ENCODE assay signal across 17 cellular contexts in genomic region chr2:168203762-168204693, GRCh38. TPM values are rescaled to one million over a fixed set of nuclear protein-coding genes. Genes with fewer than 3 reads are reported as not detected.
DNase-seq lines count a peak whose midpoint lies in the region; ATAC-seq, FAIRE-seq and TF ChIP-seq lines count a peak whose summit lies in the region.
"Had no signal": no experiment of that assay in that cellular context is flagged by ENCODE, and none has a peak within 500 bp of the region (broad histone marks: within the 10 kb centered on the region; RNA-seq: fewer than 3 reads in every experiment).

No MANE protein-coding gene starts in this region.

- no peak overlapping the region for H2BK20ac ChIP-seq in H1 (ENCODE audit: low read length)

- H4K20me1 ChIP-seq in H1 (replicated peaks in 1 of 2; ENCODE audit: control insufficient read depth in 1 of 2, insufficient read depth in 2 of 2, low read length in 2 of 2): no peaks in the 10 kb centered on the region

- H3K23me2 ChIP-seq in H1 (ENCODE audit: low read depth, low read length): no peaks in the 10 kb centered on the region

- TF ChIP-seq CTCF in HFFc6 (IDR thresholded peaks at IDR 0.05) (no peak), H1 (IDR thresholded peaks at IDR 0.05; ENCODE audit: control extremely low read depth in 1 of 3, insufficient read depth in 1 of 3, low read depth in 1 of 3, low read length in 3 of 3) (no peak), pancreas (IDR thresholded peaks at IDR 0.05) (no peak)
- no peak for TF ChIP-seq CTCF in activated CD8-positive, alpha-beta T cell treated with anti-CD3 and anti-CD28 coated beads for 36 hours (IDR thresholded peaks at IDR 0.05)

- peak overlapping the region; percentile 66; the same call in 1 of the 2 replicates for H3K18ac ChIP-seq in H1 (ENCODE audit: extremely low read depth, low read length)

- H3K4me1 ChIP-seq in H1 (replicated peaks in 1 of 4; ENCODE audit: control insufficient read depth in 3 of 4, insufficient read depth in 4 of 4, low read length in 3 of 4): peaks cover 1 to 11% (median 9%) of the 10 kb centered on the region in 4 experiments; a peak in 6 of 7 replicates
- H3K4me1 ChIP-seq in iPS-18a (ENCODE audit: control insufficient read depth, low read depth, low read length): peaks cover 14% of the 10 kb centered on the region
- peaks cover 0 to 10% (median 0%) of the 10 kb centered on the region in 3 donors for H3K4me1 ChIP-seq in pancreas
- H3K4me1 ChIP-seq: psoas muscle had no signal

- H3K23ac ChIP-seq in H1 (ENCODE audit: insufficient read length): no peak overlapping the region

- H3K36me3 ChIP-seq in H1 (ENCODE audit: control insufficient read depth in 2 of 4, insufficient read depth in 4 of 4, low read length in 3 of 4) (peaks cover 0 to 2% (median 0%) of the 10 kb centered on the region in 4 experiments; a peak in 1 of 8 replicates), iPS-18a (ENCODE audit: control insufficient read depth, low read depth, low read length) (no peaks in the 10 kb centered on the region), pancreas (no peaks in the 10 kb centered on the region)

- peak overlapping the region; percentile 78; the same call in 1 of the 2 replicates for H2BK12ac ChIP-seq in H1 (ENCODE audit: low read depth, low read length)

- POLR2A ChIA-PET in H1 (lab: Charles Lee; ENCODE audit: partially characterized antibody): no interaction called here
- POLR2A ChIA-PET in activated CD8-positive, alpha-beta T cell treated with anti-CD3 and anti-CD28 coated beads for 36 hours (lab: Charles Lee): no interaction called here

- intact Hi-C loops in pancreas (cut with DNase I): no loop called here
- intact Hi-C loops in activated CD8-positive, alpha-beta T cell treated with anti-CD3 and anti-CD28 coated beads for 36 hours (cut with micrococcal nuclease): no loop called here

- no peaks in the 10 kb centered on the region for H3K9me3 ChIP-seq in H1 (ENCODE audit: insufficient read depth in 2 of 2, low read depth in 1 of 2, low read length in 1 of 2)
- H3K9me3 ChIP-seq in iPS-18a (ENCODE audit: control insufficient read depth, low read depth, low read length): no peaks in the 10 kb centered on the region
- no peaks in the 10 kb centered on the region for H3K9me3 ChIP-seq in pancreas
- H3K9me3 ChIP-seq: psoas muscle had no signal

- H4K8ac ChIP-seq in H1 (ENCODE audit: extremely low read depth, insufficient read depth, low read length): no peak overlapping the region

- no peak for DNase-seq in HFFc6
- DNase-seq in H1 (ENCODE audit: low read depth in 1 of 2, low spot score in 2 of 2): peak in 1 of 2 experiments; percentile 29
- peak in 4 of 6 donors; percentile 51 to 79 (median 64) for DNase-seq in pancreas
- no peak for DNase-seq in middle frontal gyrus (ENCODE audit: extremely low spot score, low spot score)
- no peak for DNase-seq in NCI-H2171 (lab: John Stamatoyannopoulos, UW)
- no peak for DNase-seq in stimulated activated naive CD4-positive, alpha-beta T cell treated with Interleukin-2 at 50 U/mL for 16 hours (lab: John Stamatoyannopoulos, UW)
- DNase-seq in activated CD8-positive, alpha-beta T cell treated with anti-CD3 and anti-CD28 coated beads for 36 hours: no peak
- DNase-seq: activated CD4-positive, alpha-beta T cell treated with anti-CD3 and anti-CD28 coated beads for 36 hours; activated naive CD4-positive, alpha-beta T cell treated with anti-CD3 and anti-CD28 coated beads, Interleukin-2, amount 50 U/mL, for 16 hours; cortex of kidney; NCI-H526; psoas muscle had no signal

- H3K9me3 Mint-ChIP-seq in HFFc6: no peaks in the 10 kb centered on the region
- H3K9me3 Mint-ChIP-seq in activated CD8-positive, alpha-beta T cell treated with anti-CD3 and anti-CD28 coated beads for 36 hours: no peaks in the 10 kb centered on the region
- H3K9me3 Mint-ChIP-seq: T-helper 1 cell treated with Interleukin-12 subunit alpha and Interleukin-12 subunit beta and Interleukin-4 antibody, amounts not matched to agents 30 μg/mL and 1 μg/mL, for 36 hours had no signal

- CTCF ChIA-PET in H1 (lab: Charles Lee; ENCODE audit: partially characterized antibody): interaction anchor here (0.6 to 1.3 kb wide), 3 partner anchors 10 to 536 kb away, joined by 3 to 5 read pairs (median 5); no protein-coding TSS in a partner anchor
- CTCF ChIA-PET in activated CD8-positive, alpha-beta T cell treated with anti-CD3 and anti-CD28 coated beads for 36 hours (lab: Charles Lee): no interaction called here

- H2AFZ ChIP-seq in H1 (ENCODE audit: low read length): no peak overlapping the region; the same call in 1 of the 2 replicates

- H4K91ac ChIP-seq in H1 (replicated peaks; ENCODE audit: insufficient read length, low read length): peak overlapping the region; percentile 11

- 64% methylated on average over 15 of the region's 15 CpGs; no CpG with 5 or more reads in 1 of the 2 experiments for WGBS in H1 (ENCODE audit: extremely low coverage in 1 of 2, insufficient coverage in 1 of 2, insufficient read length in 1 of 2, insufficient replicate concordance in 2 of 2, low coverage in 1 of 2, low lambda C conversion rate in 2 of 2, missing lambda C conversion rate in 1 of 2), 2 experiments
- 30 to 43% methylated on average over 15 of the region's 15 CpGs for WGBS in pancreas, 2 donors

- peaks cover 4% of the 10 kb centered on the region for H3K27me3 Mint-ChIP-seq in HFFc6 (ENCODE audit: insufficient read depth)
- H3K27me3 Mint-ChIP-seq in activated CD8-positive, alpha-beta T cell treated with anti-CD3 and anti-CD28 coated beads for 36 hours: no peaks in the 10 kb centered on the region
- H3K27me3 Mint-ChIP-seq: activated CD4-positive, alpha-beta T cell treated with anti-CD3 and anti-CD28 coated beads for 36 hours; type B pancreatic cell had no signal

- H3K9ac ChIP-seq in H1 (replicated peaks in 1 of 4; ENCODE audit: extremely low read depth in 1 of 4, low read depth in 3 of 4, low read length in 3 of 4) (no peak overlapping the region; a peak in 2 of 7 replicates), iPS-18a (ENCODE audit: low read length) (no peak overlapping the region)

- no peaks in the 10 kb centered on the region for H3K27me3 ChIP-seq in H1 (replicated peaks in 1 of 4; ENCODE audit: control insufficient read depth in 3 of 4, extremely low read depth in 1 of 4, insufficient read depth in 3 of 4, low read length in 3 of 4)
- no peaks in the 10 kb centered on the region for H3K27me3 ChIP-seq in iPS-18a (ENCODE audit: control insufficient read depth, insufficient read depth, low read length)
- H3K27me3 ChIP-seq in pancreas: no peaks in the 10 kb centered on the region

- no peak overlapping the region for H2AK5ac ChIP-seq in H1 (ENCODE audit: low read depth, low read length)

- no peak for TF ChIP-seq RAD21 in H1 (IDR thresholded peaks at IDR 0.05 in 1 of 2, conservative IDR thresholded peaks at IDR 0.05 in 1 of 2; ENCODE audit: low read depth in 2 of 2, low read length in 2 of 2)

- FAIRE-seq in H1 (lab: Jason Lieb, UNC) (peak; percentile 85), pancreas (lab: Jason Lieb, UNC) (no peak)
- FAIRE-seq: D721Med had no signal

- TF ChIP-seq EP300 in H1 (IDR thresholded peaks at IDR 0.05; ENCODE audit: borderline replicate concordance in 1 of 2, low read depth in 2 of 2, low read length in 2 of 2): peak in 1 of 2 experiments; percentile 80; a peak in 1 of 3 replicates

- peak in 1 of 2 experiments; percentile 29; a peak in 1 of 3 replicates for TF ChIP-seq POLR2A in H1 (IDR thresholded peaks at IDR 0.05; ENCODE audit: control extremely low read depth in 1 of 2, low read depth in 2 of 2, low read length in 2 of 2)

- H4K5ac ChIP-seq in H1 (ENCODE audit: insufficient read length, low read depth, low read length): peak overlapping the region; percentile 78

- no peak overlapping the region for H3K4ac ChIP-seq in H1 (replicated peaks; ENCODE audit: insufficient read length, low read depth, low read length)

- no peak overlapping the region for H3K4me3 Mint-ChIP-seq in HFFc6
- H3K4me3 Mint-ChIP-seq in activated CD8-positive, alpha-beta T cell treated with anti-CD3 and anti-CD28 coated beads for 36 hours: no peak overlapping the region
- H3K4me3 Mint-ChIP-seq: activated CD4-positive, alpha-beta T cell treated with anti-CD3 and anti-CD28 coated beads for 36 hours; T-helper 1 cell treated with Interleukin-12 subunit alpha and Interleukin-12 subunit beta and Interleukin-4 antibody, amounts not matched to agents 30 μg/mL and 1 μg/mL, for 36 hours; type B pancreatic cell had no signal

- no peak overlapping the region for H3K14ac ChIP-seq in H1 (ENCODE audit: insufficient read length)

- peak overlapping the region; percentile 76 for H2BK120ac ChIP-seq in H1 (replicated peaks; ENCODE audit: low read depth, low read length)

- ATAC-seq in pancreas: peak; percentile 87 to 91 (median 90)
- ATAC-seq in activated CD8-positive, alpha-beta T cell treated with anti-CD3 and anti-CD28 coated beads for 36 hours: no peak
- ATAC-seq: activated CD4-positive, alpha-beta T cell treated with anti-CD3 and anti-CD28 coated beads for 36 hours; psoas muscle had no signal

- H3K79me2 ChIP-seq in H1 (ENCODE audit: control insufficient read depth in 1 of 2, insufficient read depth in 2 of 2, low read length in 2 of 2): peaks cover 0 to 4% of the 10 kb centered on the region in 2 experiments; a peak in 2 of 4 replicates

- H2BK15ac ChIP-seq in H1 (ENCODE audit: low read length): no peak overlapping the region

- H3K4me1 Mint-ChIP-seq in HFFc6 (ENCODE audit: low read depth): peaks cover 47% of the 10 kb centered on the region
- peaks cover 50% of the 10 kb centered on the region for H3K4me1 Mint-ChIP-seq in activated CD8-positive, alpha-beta T cell treated with anti-CD3 and anti-CD28 coated beads for 36 hours (ENCODE audit: low read depth)

- H3K4me2 ChIP-seq in H1 (ENCODE audit: insufficient read depth in 1 of 2, low read depth in 2 of 2, low read length in 2 of 2): peak overlapping the region; percentile 46 to 69

- H3K79me1 ChIP-seq in H1 (ENCODE audit: low read depth, low read length): no peaks in the 10 kb centered on the region

- peak overlapping the region in 2 of 4 experiments; percentile 3 to 40; a peak in 1 of 8 replicates for H3K4me3 ChIP-seq in H1 (ENCODE audit: extremely low read depth in 1 of 4, insufficient read depth in 2 of 4, low read depth in 3 of 4, low read length in 4 of 4)
- H3K4me3 ChIP-seq in iPS-18a (ENCODE audit: low read length): peak overlapping the region; percentile 18
- no peak overlapping the region for H3K4me3 ChIP-seq in pancreas
- H3K4me3 ChIP-seq: psoas muscle had no signal

- H3K56ac ChIP-seq in H1 (replicated peaks; ENCODE audit: insufficient read length, low read depth, low read length): no peak overlapping the region

- no peak overlapping the region; the same call in 1 of the 2 replicates for H3K27ac ChIP-seq in H1 (ENCODE audit: low read depth, low read length)
- H3K27ac ChIP-seq in iPS-18a (ENCODE audit: low read length): no peak overlapping the region
- H3K27ac ChIP-seq in pancreas: peak overlapping the region; percentile 30 to 74 (median 68)
- H3K27ac ChIP-seq: C4-2B, psoas muscle had no signal

- peak overlapping the region; percentile 28; the same call in 1 of the 2 replicates for H2BK5ac ChIP-seq in H1 (ENCODE audit: low read depth, low read length)

- peaks cover 26% of the 10 kb centered on the region for H3K36me3 Mint-ChIP-seq in HFFc6 (ENCODE audit: low read depth)
- H3K36me3 Mint-ChIP-seq in activated CD8-positive, alpha-beta T cell treated with anti-CD3 and anti-CD28 coated beads for 36 hours (ENCODE audit: low read depth): peaks cover 18% of the 10 kb centered on the region

- peak overlapping the region; percentile 19; the same call in 1 of the 2 replicates for H3K27ac Mint-ChIP-seq in HFFc6
- H3K27ac Mint-ChIP-seq in activated CD8-positive, alpha-beta T cell treated with anti-CD3 and anti-CD28 coated beads for 36 hours: no peak overlapping the region
- H3K27ac Mint-ChIP-seq: activated CD4-positive, alpha-beta T cell treated with anti-CD3 and anti-CD28 coated beads for 36 hours; T-helper 1 cell treated with Interleukin-12 subunit alpha and Interleukin-12 subunit beta and Interleukin-4 antibody, amounts not matched to agents 30 μg/mL and 1 μg/mL, for 36 hours; type B pancreatic cell had no signal

RNA-seq across cellular contexts. Expression of gene STK39, which starts 43.4 kb away (rescaled TPM):
- 10 to 100 TPM; 27.7 to 36.4 (median 33.4) TPM for total RNA-seq in HFFc6 (2021; fragmentation: NEBNext Ultra II Directional; extraction: Animal tissue kit (Norgen Biotek cat#: 25700))
- total RNA-seq in H1 (2021; fragmentation: NEBNext Ultra II Directional; extraction: Animal tissue kit (Norgen Biotek cat#: 25700)): 23.7 and 23.8 TPM in 2 replicates
- polyA plus RNA-seq in H1 (2011; rRNA removed): 9.8 and 13.7 TPM in 2 replicates
- 15.3 TPM for polyA plus RNA-seq in H1 (2011; cell fraction: cytosol; rRNA removed)
- polyA plus RNA-seq in H1 (2011; cell fraction: nucleus; rRNA removed): 4.1 TPM
- polyA plus RNA-seq in H1 (2012, experiment 1 of 2): 12.5 to 17.7 TPM (median 14.3 TPM) in 4 replicates
- polyA plus RNA-seq in H1 (2012, experiment 2 of 2): 3.8 TPM
- polyA plus RNA-seq in H1 (2013, experiment 1 of 2): 16.4 TPM
- polyA plus RNA-seq in H1 (2013, experiment 2 of 2): 16.0 TPM
- 7.1 and 10.9 TPM in 2 replicates for polyA minus RNA-seq in H1 (2011; rRNA and poly(A)+ RNA removed)
- 8.7 TPM for polyA minus RNA-seq in H1 (2011; cell fraction: cytosol; rRNA and poly(A)+ RNA removed)
- 13.1 TPM for polyA minus RNA-seq in H1 (2011; cell fraction: nucleus; rRNA and poly(A)+ RNA removed)
- total RNA-seq in pancreas: 10 to 100 TPM; 14.3 to 23.1 (median 17.0) TPM
- 10 to 100 TPM in 1 of 2 donors, 1 to 10 TPM in 1; 9.5 to 11.7 TPM for polyA plus RNA-seq in pancreas
- total RNA-seq in activated CD8-positive, alpha-beta T cell treated with anti-CD3 and anti-CD28 coated beads for 36 hours: 10 to 100 TPM; 32.8 to 33.9 TPM

Comparison
In these comparisons a context has a peak if more than half of its experiments do, and no peak if none do; other contexts are left out.
1. DNase-seq: peak in pancreas (4 of 6); none in HFFc6 (single experiment), middle frontal gyrus (single experiment), NCI-H2171 (single experiment), stimulated activated naive CD4-positive, alpha-beta T cell treated with Interleukin-2 at 50 U/mL for 16 hours (single experiment) and activated CD8-positive, alpha-beta T cell treated with anti-CD3 and anti-CD28 coated beads for 36 hours (single experiment).
2. H3K27ac ChIP-seq: peak in pancreas (4 of 4); none in H1 (single experiment) and iPS-18a (single experiment).